ENCODE assay signal across 8 cellular contexts in genomic region chr6:136921936-136922679, GRCh38. TPM values are rescaled to one million over a fixed set of nuclear protein-coding genes. Genes with fewer than 3 reads are reported as not detected.
A peak's percentile ranks its signal among the peaks of the same experiment; 100 is the strongest.
DNase-seq lines count a peak whose midpoint lies in the region; TF ChIP-seq lines count a peak whose summit lies in the region.

Gene SLC35D3 (plus strand): TSS chr6:136922301. CDS start chr6:136922429, 128 bp downstream.

- in situ Hi-C loops in astrocyte of the spinal cord (cut with HindIII; ENCODE audit: low sequenced_read_pairs) = no loop called here

- no peak for TF ChIP-seq POLR2A in spleen (IDR thresholded peaks at IDR 0.05)

- DNase-seq in NOMO-1 treated with DMSO at 0.1 percent for 48 hours (lab: John Stamatoyannopoulos, UW; ENCODE audit: unreplicated experiment) = peak; percentile 20
- DNase-seq in NOMO-1 treated with dmso at 0.1 percent for 144 hours (lab: John Stamatoyannopoulos, UW; ENCODE audit: unreplicated experiment) = no peak
- DNase-seq in NCI-H345 (lab: John Stamatoyannopoulos, UW) = peak; percentile 30
- DNase-seq in astrocyte of the spinal cord (ENCODE audit: low read depth, low spot score) = peak; percentile 12
- peak; percentile 53 for DNase-seq in iPS-NIHi7 (ENCODE audit: extremely low spot score)
- peak; percentile 77 for DNase-seq in spleen
- DNase-seq in NCI-H1694 (lab: John Stamatoyannopoulos, UW) = no peak
- DNase-seq in hippocampal formation (lab: John Stamatoyannopoulos, UW) = no peak

- H3K27me3 ChIP-seq in spleen (replicated peaks in 1 of 7) = peaks cover 11 to 73% (median 58%) of the 10 kb centered on the region in 7 donors

- peaks cover 0 to 4% (median 0%) of the 10 kb centered on the region in 6 donors for H3K36me3 ChIP-seq in spleen

- TF ChIP-seq CTCF in astrocyte of the spinal cord (IDR thresholded peaks at IDR 0.05; ENCODE audit: low read depth, low read length) = no peak
- TF ChIP-seq CTCF in spleen (IDR thresholded peaks at IDR 0.05 in 8 of 11, conservative IDR thresholded peaks at IDR 0.05 in 3 of 11) = no peak

- intact Hi-C loops in spleen (cut with DNase I; ENCODE audit: low total_unique reads) = no loop called here

- peaks cover 31 to 45% (median 42%) of the 10 kb centered on the region in 6 donors for H3K4me1 ChIP-seq in spleen

- H3K4me3 ChIP-seq in astrocyte of the spinal cord (ENCODE audit: low read depth, low read length) (peak within 1 kb of the TSS; percentile 35), spleen (peak within 1 kb of the TSS; percentile 40 to 74 (median 52))

- H3K27ac ChIP-seq in spleen = no peak within 1 kb of the TSS

- 1 to 2% (median 1%) methylated on average over 31 to 86 of the region's 86 CpGs for WGBS in spleen, 5 donors

- H3K9me3 ChIP-seq in spleen = no peaks in the 10 kb centered on the region

RNA-seq across cellular contexts. Expression of gene SLC35D3, which starts in this region (rescaled TPM):
- not detected for total RNA-seq in spleen
- not detected for polyA plus RNA-seq in spleen

Comparison
In these comparisons a context has a peak if more than half of its experiments do, and no peak if none do; other contexts are left out.
1. DNase-seq: peak in NOMO-1 treated with DMSO at 0.1 percent for 48 hours (single experiment), NCI-H345 (single experiment), astrocyte of the spinal cord (single experiment) and iPS-NIHi7 (single experiment); none in NOMO-1 treated with dmso at 0.1 percent for 144 hours (single experiment), NCI-H1694 (single experiment) and hippocampal formation (0 of 2).
2. Peak in DNase-seq and H3K4me3 ChIP-seq in spleen; RNA of the gene not detected or under 1 TPM.